8 cellular contexts compared by ENCODE assay signal in the genomic region with DNA sequence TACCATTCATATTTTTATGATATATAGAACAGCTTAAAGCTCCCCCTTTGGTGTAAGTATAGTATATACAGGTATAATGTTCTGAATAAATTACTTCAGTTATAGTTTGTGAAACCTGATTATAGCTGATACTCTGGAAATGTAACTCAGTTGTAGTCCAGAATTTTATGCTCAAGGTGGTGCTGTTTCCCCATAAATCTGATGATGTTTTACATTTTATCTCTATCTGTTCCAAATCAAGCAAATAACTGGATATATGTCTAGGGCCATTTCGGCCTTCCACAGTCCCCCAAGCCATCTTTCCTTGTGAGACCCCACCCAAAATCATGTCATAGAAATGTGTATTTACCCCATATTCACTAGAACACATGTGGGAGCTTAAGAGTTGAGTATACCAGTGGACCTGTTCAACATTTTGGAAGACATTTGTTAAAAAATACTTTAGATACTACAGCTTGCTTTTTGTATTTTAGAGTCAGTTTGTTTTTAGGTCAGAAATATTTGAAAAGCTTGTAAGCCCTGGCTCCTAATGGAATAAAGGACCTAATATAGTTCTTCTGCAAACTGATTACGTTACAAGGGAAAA.
DNase-seq lines count a peak whose midpoint lies in the region; ATAC-seq and TF ChIP-seq lines count a peak whose summit lies in the region.

No MANE protein-coding gene starts in this region.

- H3K4me1 ChIP-seq in breast epithelium (no peaks in the 10 kb centered on the region), transverse colon (peaks cover 0 to 11% (median 3%) of the 10 kb centered on the region in 4 donors)

- H3K4me3 Mint-ChIP-seq in activated CD4-positive, alpha-beta T cell treated with anti-CD3 and anti-CD28 coated beads, Interleukin-2, amount 10 ng/mL, durations not matched to agents 24 days and 14 days, result no peak overlapping the region

- 46 to 54% methylated on average over 2 of the region's 2 CpGs for WGBS in transverse colon (ENCODE audit: low coverage in 1 of 2), 2 donors

- no peaks in the 10 kb centered on the region for H3K27me3 Mint-ChIP-seq in activated CD4-positive, alpha-beta T cell treated with anti-CD3 and anti-CD28 coated beads, Interleukin-2, amount 10 ng/mL, durations not matched to agents 24 days and 14 days

- ATAC-seq in GM19328 (IDR thresholded peaks at IDR 0.05; ENCODE audit: unreplicated experiment) (no peak), HG02678 (IDR thresholded peaks at IDR 0.05; ENCODE audit: unreplicated experiment) (no peak)

- TF ChIP-seq POLR2A in breast epithelium (IDR thresholded peaks at IDR 0.05), result no peak
- TF ChIP-seq POLR2A in transverse colon (IDR thresholded peaks at IDR 0.05), result no peak

- H3K27ac ChIP-seq in breast epithelium (no peak overlapping the region), transverse colon (peak overlapping the region in 3 of 4 donors; percentile 1 to 40 (median 37))

- TF ChIP-seq EP300 in transverse colon (IDR thresholded peaks at IDR 0.05; ENCODE audit: low read depth), result no peak

- H3K4me3 ChIP-seq in breast epithelium (no peak overlapping the region), transverse colon (no peak overlapping the region)

- no peaks in the 10 kb centered on the region for H3K4me1 Mint-ChIP-seq in activated CD4-positive, alpha-beta T cell treated with anti-CD3 and anti-CD28 coated beads, Interleukin-2, amount 10 ng/mL, durations not matched to agents 24 days and 14 days

- in situ Hi-C loops in transverse colon (cut with MboI; ENCODE audit: low pct_ligation_motif_present in 1 of 4, low pct_unique_long_range_greater_than_20kb in 1 of 4, low sequenced_read_pairs in 3 of 4), result loop anchor here in 2 of 4 donors (25.0 kb wide), 2 partner anchors 133 to 433 kb away; no protein-coding TSS in a partner anchor

- intact Hi-C loops in activated CD4-positive, alpha-beta T cell treated with anti-CD3 and anti-CD28 coated beads, Interleukin-2, amount 10 ng/mL, durations not matched to agents 24 days and 14 days (cut with micrococcal nuclease), result loop anchor here (1.0 to 5.0 kb wide), 2 partner anchors 273 to 423 kb away; no protein-coding TSS in a partner anchor
- intact Hi-C loops in breast epithelium (cut with DNase I; ENCODE audit: low total_unique reads) (loop anchor here (10.0 kb wide), 1 partner anchor 425 kb away; no protein-coding TSS in a partner anchor), transverse colon (cut with DNase I; ENCODE audit: low total_unique reads) (loop anchor here (2.0 to 5.0 kb wide), 2 partner anchors 273 to 423 kb away; no protein-coding TSS in a partner anchor)

- H3K36me3 ChIP-seq in breast epithelium (no peaks in the 10 kb centered on the region), transverse colon (no peaks in the 10 kb centered on the region)

- TF ChIP-seq CTCF in breast epithelium (IDR thresholded peaks at IDR 0.05), result peak in 2 of 3 donors; percentile 66 to 77
- peak; percentile 55 to 69 (median 58) for TF ChIP-seq CTCF in transverse colon (IDR thresholded peaks at IDR 0.05)

- peaks cover 7% of the 10 kb centered on the region for H3K36me3 Mint-ChIP-seq in activated CD4-positive, alpha-beta T cell treated with anti-CD3 and anti-CD28 coated beads, Interleukin-2, amount 10 ng/mL, durations not matched to agents 24 days and 14 days (ENCODE audit: low read depth)

- no peak overlapping the region for H3K27ac Mint-ChIP-seq in activated CD4-positive, alpha-beta T cell treated with anti-CD3 and anti-CD28 coated beads, Interleukin-2, amount 10 ng/mL, durations not matched to agents 24 days and 14 days

- no peaks in the 10 kb centered on the region for H3K27me3 ChIP-seq in breast epithelium
- no peaks in the 10 kb centered on the region for H3K27me3 ChIP-seq in transverse colon

- peak; percentile 73 for DNase-seq in activated CD4-positive, alpha-beta T cell treated with anti-CD3 and anti-CD28 coated beads, Interleukin-2, amount 10 ng/mL, durations not matched to agents 24 days and 14 days
- DNase-seq in activated CD4-positive, alpha-beta T cell treated with anti-CD3 and anti-CD28 coated beads, Interleukin-2, amount 50 U/mL, for 4 hours, result no peak
- DNase-seq in NCI-H226, result peak; percentile 19
- no peak for DNase-seq in breast epithelium (ENCODE audit: low spot score in 2 of 2)
- peak; percentile 70 for DNase-seq in kidney glomerular epithelial cell (lab: John Stamatoyannopoulos, UW)
- DNase-seq in transverse colon, result no peak

- H3K9me3 Mint-ChIP-seq in activated CD4-positive, alpha-beta T cell treated with anti-CD3 and anti-CD28 coated beads, Interleukin-2, amount 10 ng/mL, durations not matched to agents 24 days and 14 days, result no peaks in the 10 kb centered on the region

- H3K9me3 ChIP-seq in breast epithelium, result no peaks in the 10 kb centered on the region
- H3K9me3 ChIP-seq in transverse colon, result no peaks in the 10 kb centered on the region

Comparison
In these comparisons a context has a peak if more than half of its experiments do, and no peak if none do; other contexts are left out.
1. DNase-seq: peak in activated CD4-positive, alpha-beta T cell treated with anti-CD3 and anti-CD28 coated beads, Interleukin-2, amount 10 ng/mL, durations not matched to agents 24 days and 14 days (single experiment), NCI-H226 (single experiment) and kidney glomerular epithelial cell (single experiment); none in activated CD4-positive, alpha-beta T cell treated with anti-CD3 and anti-CD28 coated beads, Interleukin-2, amount 50 U/mL, for 4 hours (0 of 2), breast epithelium (0 of 2) and transverse colon (single experiment).
2. H3K27ac ChIP-seq: peak in transverse colon (3 of 4); none in breast epithelium (0 of 2).